Comparison of ENCODE assay signal across 13 cellular contexts in the genomic region with DNA sequence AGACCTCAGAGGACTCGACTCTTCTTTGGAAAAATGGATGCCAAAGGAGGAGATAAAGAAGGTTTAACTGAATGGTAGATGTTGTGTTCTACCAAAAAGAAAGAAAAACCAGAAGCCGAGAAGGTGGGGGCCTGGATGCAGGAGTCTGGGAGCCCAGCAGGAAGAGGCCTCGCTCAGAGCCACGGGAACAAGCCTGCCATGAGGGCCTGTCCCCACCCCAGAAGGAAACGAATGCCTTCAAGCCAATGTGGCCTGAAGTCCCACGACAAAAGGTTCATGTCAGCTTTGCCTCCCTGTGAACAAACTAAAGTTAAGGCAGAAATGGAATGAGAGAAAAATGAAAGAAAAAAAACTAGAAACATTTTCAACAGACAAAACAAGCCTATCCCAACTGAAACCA. TPM values are rescaled to one million over a fixed set of nuclear protein-coding genes. Genes with fewer than 3 reads are reported as not detected.
DNase-seq lines count a peak whose midpoint lies in the region; ATAC-seq and TF ChIP-seq lines count a peak whose summit lies in the region.
"Had no signal": no experiment of that assay in that cellular context is flagged by ENCODE, and none has a peak within 500 bp of the region (broad histone marks: within the 10 kb centered on the region; RNA-seq: fewer than 3 reads in every experiment).

No MANE protein-coding gene starts in this region.

- no peak overlapping the region for H3K4me2 ChIP-seq in neural progenitor cell

- H3K36me3 ChIP-seq in esophagus squamous epithelium (peaks cover 24 to 60% (median 34%) of the 10 kb centered on the region in 3 donors), neural progenitor cell (no peaks in the 10 kb centered on the region), transverse colon (peaks cover 0 to 23% (median 11%) of the 10 kb centered on the region in 4 donors)

- WGBS in esophagus squamous epithelium, 2 donors = 59 to 69% methylated on average over 6 of the region's 6 CpGs
- WGBS in transverse colon (ENCODE audit: low coverage in 1 of 2), 2 donors = 67 to 72% methylated on average over 6 of the region's 6 CpGs

- peaks cover 14% of the 10 kb centered on the region for H3K27me3 Mint-ChIP-seq in activated naive CD4-positive, alpha-beta T cell treated with anti-CD3 and anti-CD28 coated beads, Interleukin-2, amount 10 ng/mL, durations not matched to agents 7 days and 5 days
- H3K27me3 Mint-ChIP-seq in neural progenitor cell (ENCODE audit: insufficient read depth, low read depth) = peaks cover 24% of the 10 kb centered on the region
- H3K27me3 Mint-ChIP-seq: activated CD4-positive, alpha-beta memory T cell treated with anti-CD3 and anti-CD28 coated beads, Interleukin-2, amount 10 ng/mL, durations not matched to agents 7 days and 5 days had no signal

- ATAC-seq in HG03139 (IDR thresholded peaks at IDR 0.05; ENCODE audit: unreplicated experiment) = no peak
- ATAC-seq in HG02973 (IDR thresholded peaks at IDR 0.05; ENCODE audit: unreplicated experiment) = no peak
- ATAC-seq: K562 had no signal

- peaks cover 33% of the 10 kb centered on the region for H3F3A ChIP-seq in neural progenitor cell (ENCODE audit: low read depth)

- intact Hi-C loops in esophagus squamous epithelium (cut with DNase I) (no loop called here), transverse colon (cut with DNase I; ENCODE audit: low total_unique reads) (no loop called here)

- H3K9ac ChIP-seq in neural progenitor cell = no peak overlapping the region

- H3K9me3 ChIP-seq in esophagus squamous epithelium (no peaks in the 10 kb centered on the region), neural progenitor cell (ENCODE audit: low read depth) (no peaks in the 10 kb centered on the region), transverse colon (no peaks in the 10 kb centered on the region)

- TF ChIP-seq POLR2A in esophagus squamous epithelium (IDR thresholded peaks at IDR 0.05) = no peak
- no peak for TF ChIP-seq POLR2A in transverse colon (IDR thresholded peaks at IDR 0.05)

- H3K79me2 ChIP-seq in neural progenitor cell (ENCODE audit: low read depth) = no peaks in the 10 kb centered on the region

- H3K27ac ChIP-seq in esophagus squamous epithelium = peak overlapping the region in 3 of 4 donors; percentile 68 to 70 (median 68)
- H3K27ac ChIP-seq in neural progenitor cell = peak overlapping the region; percentile 70
- peak overlapping the region; percentile 45 to 76 (median 55) for H3K27ac ChIP-seq in transverse colon

- CTCF ChIA-PET in activated naive CD4-positive, alpha-beta T cell treated with anti-CD3 and anti-CD28 coated beads, Interleukin-2, amount 10 ng/mL, durations not matched to agents 7 days and 5 days (lab: Charles Lee) = interaction anchor here (1.1 to 1.4 kb wide), 2 partner anchors 338 to 373 kb away, joined by 6 to 7 read pairs; no protein-coding TSS in a partner anchor

- no peak overlapping the region for H2AFZ ChIP-seq in neural progenitor cell (replicated peaks)

- no peaks in the 10 kb centered on the region for H3K4me1 Mint-ChIP-seq in activated naive CD4-positive, alpha-beta T cell treated with anti-CD3 and anti-CD28 coated beads, Interleukin-2, amount 10 ng/mL, durations not matched to agents 7 days and 5 days
- H3K4me1 Mint-ChIP-seq in neural progenitor cell = peaks cover 23% of the 10 kb centered on the region
- H3K4me1 Mint-ChIP-seq: activated CD4-positive, alpha-beta memory T cell treated with anti-CD3 and anti-CD28 coated beads, Interleukin-2, amount 10 ng/mL, durations not matched to agents 7 days and 5 days had no signal

- TF ChIP-seq CTCF in esophagus squamous epithelium (IDR thresholded peaks at IDR 0.05) = no peak
- TF ChIP-seq CTCF in neural progenitor cell (IDR thresholded peaks at IDR 0.05) = no peak
- no peak for TF ChIP-seq CTCF in transverse colon (IDR thresholded peaks at IDR 0.05)

- in situ Hi-C loops in transverse colon (cut with MboI; ENCODE audit: low pct_ligation_motif_present in 1 of 4, low pct_unique_long_range_greater_than_20kb in 1 of 4, low sequenced_read_pairs in 3 of 4) = no loop called here

- H3K4me3 ChIP-seq in esophagus squamous epithelium (no peak overlapping the region), neural progenitor cell (no peak overlapping the region), transverse colon (no peak overlapping the region)
- H3K4me3 ChIP-seq: K562 had no signal

- H3K27ac Mint-ChIP-seq in activated naive CD4-positive, alpha-beta T cell treated with anti-CD3 and anti-CD28 coated beads, Interleukin-2, amount 10 ng/mL, durations not matched to agents 7 days and 5 days = peak overlapping the region; percentile 37
- peak overlapping the region; percentile 4 for H3K27ac Mint-ChIP-seq in neural progenitor cell
- H3K27ac Mint-ChIP-seq: activated CD4-positive, alpha-beta memory T cell treated with anti-CD3 and anti-CD28 coated beads, Interleukin-2, amount 10 ng/mL, durations not matched to agents 7 days and 5 days had no signal

- TF ChIP-seq EP300 in transverse colon (IDR thresholded peaks at IDR 0.05; ENCODE audit: low read depth) = no peak

- H3K27me3 ChIP-seq in esophagus squamous epithelium (peaks cover 0 to 6% (median 0%) of the 10 kb centered on the region in 4 donors), neural progenitor cell (no peaks in the 10 kb centered on the region), transverse colon (no peaks in the 10 kb centered on the region)

- peaks cover 8 to 76% (median 14%) of the 10 kb centered on the region in 3 donors for H3K4me1 ChIP-seq in esophagus squamous epithelium
- H3K4me1 ChIP-seq in neural progenitor cell = no peaks in the 10 kb centered on the region
- peaks cover 0 to 17% (median 2%) of the 10 kb centered on the region in 4 donors for H3K4me1 ChIP-seq in transverse colon

- peaks cover 36% of the 10 kb centered on the region for H3K36me3 Mint-ChIP-seq in activated naive CD4-positive, alpha-beta T cell treated with anti-CD3 and anti-CD28 coated beads, Interleukin-2, amount 10 ng/mL, durations not matched to agents 7 days and 5 days
- peaks cover 35% of the 10 kb centered on the region for H3K36me3 Mint-ChIP-seq in neural progenitor cell

- no peaks in the 10 kb centered on the region for H3K9me3 Mint-ChIP-seq in activated naive CD4-positive, alpha-beta T cell treated with anti-CD3 and anti-CD28 coated beads, Interleukin-2, amount 10 ng/mL, durations not matched to agents 7 days and 5 days
- H3K9me3 Mint-ChIP-seq in neural progenitor cell = no peaks in the 10 kb centered on the region
- H3K9me3 Mint-ChIP-seq: activated CD4-positive, alpha-beta memory T cell treated with anti-CD3 and anti-CD28 coated beads, Interleukin-2, amount 10 ng/mL, durations not matched to agents 7 days and 5 days had no signal

- DNase-seq in activated naive CD4-positive, alpha-beta T cell treated with anti-CD3 and anti-CD28 coated beads, Interleukin-2, amount 10 ng/mL, durations not matched to agents 7 days and 5 days = no peak
- no peak for DNase-seq in activated naive CD4-positive, alpha-beta T cell (lab: John Stamatoyannopoulos, UW)
- DNase-seq in esophagus squamous epithelium (lab: John Stamatoyannopoulos, UW) (no peak), neural progenitor cell (ENCODE audit: low spot score) (no peak), transverse colon (no peak), ecto neural progenitor cell (ENCODE audit: low spot score) (no peak)
- DNase-seq: activated CD4-positive, alpha-beta memory T cell treated with anti-CD3 and anti-CD28 coated beads, Interleukin-2, amount 10 ng/mL, durations not matched to agents 7 days and 5 days; NCI-H1417; NCI-H510A treated with DMSO at 0.1 percent for 48 hours; substantia nigra had no signal

- peaks cover 28% of the 10 kb centered on the region for H4K20me1 ChIP-seq in neural progenitor cell (ENCODE audit: low read depth)

- H3K4me3 Mint-ChIP-seq in activated naive CD4-positive, alpha-beta T cell treated with anti-CD3 and anti-CD28 coated beads, Interleukin-2, amount 10 ng/mL, durations not matched to agents 7 days and 5 days = no peak overlapping the region
- no peak overlapping the region for H3K4me3 Mint-ChIP-seq in neural progenitor cell
- H3K4me3 Mint-ChIP-seq: activated CD4-positive, alpha-beta memory T cell treated with anti-CD3 and anti-CD28 coated beads, Interleukin-2, amount 10 ng/mL, durations not matched to agents 7 days and 5 days had no signal

RNA-seq across cellular contexts. Expression of a gene that starts 35.0 kb away (rescaled TPM):
- total RNA-seq in esophagus squamous epithelium (1 to 10 TPM in 2 of 4 donors, under 1 TPM in 2; 0.13 to 3.4 (median 0.81) TPM), neural progenitor cell (ENCODE audit: low replicate concordance) (1.1 and 3.3 TPM in 2 replicates), transverse colon (1 to 10 TPM; 2.3 to 7.1 (median 4.1) TPM)
- total RNA-seq: K562 had no signal
